Comparison of ENCODE assay signal across 20 cellular contexts in genomic region chr3:31125413-31126020, GRCh38.
DNase-seq lines count a peak whose midpoint lies in the region; ATAC-seq and TF ChIP-seq lines count a peak whose summit lies in the region.
"Had no signal": no experiment of that assay in that cellular context is flagged by ENCODE, and none has a peak within 500 bp of the region (broad histone marks: within the 10 kb centered on the region; RNA-seq: fewer than 3 reads in every experiment).

No MANE protein-coding gene starts in this region.

- no peaks in the 10 kb centered on the region; the same call in 1 of the 2 replicates for H3K4me1 ChIP-seq in H9 (ENCODE audit: insufficient read depth, low read length)
- peaks cover 2% of the 10 kb centered on the region for H3K4me1 ChIP-seq in mesendoderm (ENCODE audit: control insufficient read depth, low read depth, low read length)
- H3K4me1 ChIP-seq in trophoblast cell (ENCODE audit: control insufficient read depth in 1 of 2, insufficient read depth in 2 of 2, low read length in 2 of 2), result peaks cover 3 to 4% of the 10 kb centered on the region in 2 experiments
- no peaks in the 10 kb centered on the region for H3K4me1 ChIP-seq in tibial nerve
- H3K4me1 ChIP-seq: BE2C had no signal

- H2BK12ac ChIP-seq in H9 (ENCODE audit: insufficient read length, low read depth, low read length) (no peak overlapping the region), trophoblast cell (ENCODE audit: low read length) (no peak overlapping the region)

- H3K4me3 ChIP-seq in mesendoderm (ENCODE audit: low read length), result no peak overlapping the region
- no peak overlapping the region for H3K4me3 ChIP-seq in trophoblast cell (ENCODE audit: low read depth, low read length)
- no peak overlapping the region for H3K4me3 ChIP-seq in tibial nerve
- H3K4me3 ChIP-seq: BLaER1 treated with 17β-estradiol and CSF1 and Interleukin-3, amounts not matched to agents 10 nM and 100 nM had no signal

- no peak overlapping the region for H3K27ac ChIP-seq in H9 (ENCODE audit: insufficient read length, low read depth, low read length)
- peak overlapping the region; percentile 33 for H3K27ac ChIP-seq in mesendoderm (ENCODE audit: low read depth, low read length)
- peak overlapping the region; percentile 74 for H3K27ac ChIP-seq in trophoblast cell (ENCODE audit: low read depth, low read length)
- no peak overlapping the region for H3K27ac ChIP-seq in tibial nerve
- H3K27ac ChIP-seq: BLaER1 treated with 17β-estradiol and CSF1 and Interleukin-3, amounts not matched to agents 10 nM and 100 nM had no signal

- no peak overlapping the region for H3K9ac ChIP-seq in H9 (ENCODE audit: extremely low read depth, insufficient read length, low read length)
- H3K9ac ChIP-seq in mesendoderm (ENCODE audit: low read length), result no peak overlapping the region
- no peak overlapping the region for H3K9ac ChIP-seq in trophoblast cell (ENCODE audit: low read length)
- H3K9ac ChIP-seq: BLaER1 treated with 17β-estradiol and CSF1 and Interleukin-3, amounts not matched to agents 10 nM and 100 nM had no signal

- no peak overlapping the region for H3K18ac ChIP-seq in H9 (ENCODE audit: insufficient read length, low read depth, low read length)
- no peak overlapping the region for H3K18ac ChIP-seq in mesendoderm (ENCODE audit: low read length)
- H3K18ac ChIP-seq in trophoblast cell (ENCODE audit: low read length), result no peak overlapping the region

- CTCF ChIA-PET in WTC11 (lab: Charles Lee), result interaction anchor here (0.9 kb wide), 2 partner anchors 85 to 357 kb away, joined by 3 to 5 read pairs; no protein-coding TSS in a partner anchor

- no peak for TF ChIP-seq POLR2A in tibial nerve (IDR thresholded peaks at IDR 0.05)

- no peaks in the 10 kb centered on the region for H3K23me2 ChIP-seq in H9 (ENCODE audit: insufficient read length, low read depth, low read length, poor library complexity, severe bottlenecking)

- H3K9me3 Mint-ChIP-seq in H9 (peaks cover 16 to 20% of the 10 kb centered on the region in 2 experiments), WTC11 (peaks cover 28% of the 10 kb centered on the region)

- H4K8ac ChIP-seq in H9 (replicated peaks; ENCODE audit: insufficient read length, low read depth, low read length), result no peak overlapping the region
- no peak overlapping the region for H4K8ac ChIP-seq in mesendoderm (ENCODE audit: low read depth, low read length)
- H4K8ac ChIP-seq in trophoblast cell (ENCODE audit: low read depth, low read length), result no peak overlapping the region

- TF ChIP-seq CTCF in H9 (conservative IDR thresholded peaks at IDR 0.05) (no peak), WTC11 (IDR thresholded peaks at IDR 0.05) (no peak), tibial nerve (IDR thresholded peaks at IDR 0.05) (no peak)

- H2AK5ac ChIP-seq in H9 (ENCODE audit: insufficient read length, low read length) (no peak overlapping the region), mesendoderm (ENCODE audit: low read length) (no peak overlapping the region), trophoblast cell (ENCODE audit: low read length) (no peak overlapping the region)

- TF ChIP-seq EP300 in tibial nerve (IDR thresholded peaks at IDR 0.05), result no peak

- H3K79me1 ChIP-seq in H9 (ENCODE audit: insufficient read depth, low read depth, low read length, poor library complexity, severe bottlenecking) (no peaks in the 10 kb centered on the region), mesendoderm (ENCODE audit: low read length) (no peaks in the 10 kb centered on the region), trophoblast cell (ENCODE audit: low read length) (peaks cover 4% of the 10 kb centered on the region)

- H4K5ac ChIP-seq in H9 (ENCODE audit: insufficient read length, low read depth, low read length) (no peak overlapping the region), mesendoderm (ENCODE audit: low read length) (no peak overlapping the region)

- H3K9me3 ChIP-seq in H9 (ENCODE audit: control insufficient read depth, low read depth, low read length) (no peaks in the 10 kb centered on the region), trophoblast cell (ENCODE audit: insufficient read depth, low read depth, low read length) (no peaks in the 10 kb centered on the region), tibial nerve (no peaks in the 10 kb centered on the region)
- H3K9me3 ChIP-seq: BE2C had no signal

- H2BK15ac ChIP-seq in H9 (ENCODE audit: low read depth, low read length) (no peak overlapping the region), mesendoderm (replicated peaks; ENCODE audit: low read depth) (no peak overlapping the region)

- H3K36me3 Mint-ChIP-seq in H9 (ENCODE audit: insufficient read depth in 1 of 3, low read depth in 3 of 3) (peaks cover 5 to 22% (median 10%) of the 10 kb centered on the region in 3 experiments; a peak in 6 of 7 replicates), WTC11 (peaks cover 24% of the 10 kb centered on the region)
- H3K36me3 Mint-ChIP-seq: CD14-positive monocyte had no signal

- POLR2A ChIA-PET in WTC11 (lab: Charles Lee), result interaction anchor here (0.6 kb wide), 1 partner anchor 46 kb away, joined by 3 read pairs; no protein-coding TSS in a partner anchor

- H3K27me3 ChIP-seq in H9 (ENCODE audit: insufficient read depth, low read length) (no peaks in the 10 kb centered on the region), mesendoderm (ENCODE audit: insufficient read depth, low read length, poor library complexity) (no peaks in the 10 kb centered on the region), trophoblast cell (ENCODE audit: insufficient read depth, low read length) (no peaks in the 10 kb centered on the region), tibial nerve (no peaks in the 10 kb centered on the region)
- H3K27me3 ChIP-seq: BE2C; BLaER1 treated with 17β-estradiol and CSF1 and Interleukin-3, amounts not matched to agents 10 nM and 100 nM had no signal

- H3K23ac ChIP-seq in H9 (ENCODE audit: insufficient read length, low read depth, low read length) (no peak overlapping the region), mesendoderm (ENCODE audit: low read length) (no peak overlapping the region), trophoblast cell (ENCODE audit: low read length) (no peak overlapping the region)

- no peak overlapping the region for H2BK120ac ChIP-seq in H9 (ENCODE audit: low read depth, low read length, poor library complexity, severe bottlenecking)
- no peak overlapping the region for H2BK120ac ChIP-seq in mesendoderm (ENCODE audit: low read depth, low read length)
- H2BK120ac ChIP-seq in trophoblast cell (ENCODE audit: insufficient read depth, low read length, poor library complexity), result no peak overlapping the region

- H3K36me3 ChIP-seq in mesendoderm (ENCODE audit: control insufficient read depth, insufficient read depth, low read length) (no peaks in the 10 kb centered on the region), trophoblast cell (ENCODE audit: control insufficient read depth in 1 of 2, insufficient read depth in 2 of 2, low read length in 2 of 2) (no peaks in the 10 kb centered on the region), tibial nerve (no peaks in the 10 kb centered on the region)
- H3K36me3 ChIP-seq: BE2C; BLaER1 treated with 17β-estradiol and CSF1 and Interleukin-3, amounts not matched to agents 10 nM and 100 nM had no signal

- no peak overlapping the region for H3T11ph ChIP-seq in H9 (ENCODE audit: low read length)

- WGBS in H9 (ENCODE audit: extremely low coverage, insufficient read length, low lambda C conversion rate), result no CpG with 5 or more reads among the region's 4 CpGs
- no CpG with 5 or more reads among the region's 4 CpGs for WGBS in mesendoderm (ENCODE audit: extremely low coverage, insufficient coverage, low lambda C conversion rate)
- WGBS in trophoblast cell (ENCODE audit: extremely low coverage, insufficient coverage, insufficient read length), result no CpG with 5 or more reads among the region's 4 CpGs
- 91 to 99% methylated on average over 4 of the region's 4 CpGs for WGBS in tibial nerve, 2 donors

- H3K4me3 Mint-ChIP-seq in H9 (no peak overlapping the region), WTC11 (no peak overlapping the region)
- H3K4me3 Mint-ChIP-seq: CD14-positive monocyte; CD4-positive, alpha-beta T cell; CD8-positive, alpha-beta memory T cell had no signal

- H2BK20ac ChIP-seq in H9 (ENCODE audit: low read depth, low read length, poor library complexity, severe bottlenecking), result no peak overlapping the region

- DNase-seq in H9 (no peak), WTC11 (ENCODE audit: low spot score) (no peak), mesendoderm (peak; percentile 87), trophoblast cell (no peak), tibial nerve (ENCODE audit: low spot score in 2 of 2) (no peak), AG20443 (ENCODE audit: low spot score) (no peak)
- DNase-seq: AML-193; BE2C; CD4-positive, alpha-beta T cell; CD8-positive, alpha-beta memory T cell; DMS 273 treated with DMSO at 0.1 percent for 48 hours; DMS79; EL; GF-D8; H7 had no signal

- no peaks in the 10 kb centered on the region for H4K20me1 ChIP-seq in H9 (ENCODE audit: control insufficient read depth, insufficient read depth, insufficient read length)
- H4K20me1 ChIP-seq: BLaER1 treated with 17β-estradiol and CSF1 and Interleukin-3, amounts not matched to agents 10 nM and 100 nM had no signal

- no peak overlapping the region for H3K14ac ChIP-seq in H9 (ENCODE audit: insufficient read depth, low read length)
- H3K14ac ChIP-seq in trophoblast cell (ENCODE audit: low read length), result no peak overlapping the region

- no peak overlapping the region for H2AFZ ChIP-seq in H9 (ENCODE audit: low read length)
- H2AFZ ChIP-seq in trophoblast cell (ENCODE audit: insufficient read depth, low read length, poor library complexity), result no peak overlapping the region

- H3K56ac ChIP-seq in H9 (ENCODE audit: insufficient read length, low read depth, low read length) (no peak overlapping the region), mesendoderm (ENCODE audit: low read length) (no peak overlapping the region)

- H3K4ac ChIP-seq in H9 (ENCODE audit: low read depth, low read length) (no peak overlapping the region), mesendoderm (ENCODE audit: low read depth, low read length) (no peak overlapping the region), trophoblast cell (ENCODE audit: low read depth, low read length) (no peak overlapping the region)

- ATAC-seq in WTC11, result peak; percentile 67
- no peak for ATAC-seq in HG03045 (IDR thresholded peaks at IDR 0.05; ENCODE audit: unreplicated experiment)
- no peak for ATAC-seq in GM18873 (IDR thresholded peaks at IDR 0.05; ENCODE audit: low FRiP score, unreplicated experiment)
- ATAC-seq: HCT116 had no signal

- H3K4me2 ChIP-seq in H9 (ENCODE audit: insufficient read depth, insufficient read length, low read length) (no peak overlapping the region), mesendoderm (ENCODE audit: low read length) (no peak overlapping the region), trophoblast cell (ENCODE audit: low read length) (no peak overlapping the region)
- H3K4me2 ChIP-seq: BLaER1 treated with 17β-estradiol and CSF1 and Interleukin-3, amounts not matched to agents 10 nM and 100 nM had no signal

- no peak overlapping the region for H4K12ac ChIP-seq in trophoblast cell (ENCODE audit: low read depth, low read length)

- no peaks in the 10 kb centered on the region for H3K79me2 ChIP-seq in H9 (ENCODE audit: insufficient read depth, low read length)
- H3K79me2 ChIP-seq in mesendoderm (ENCODE audit: control insufficient read depth, insufficient read depth, low read length), result no peaks in the 10 kb centered on the region
- no peaks in the 10 kb centered on the region for H3K79me2 ChIP-seq in trophoblast cell (ENCODE audit: control insufficient read depth, insufficient read depth, low read length, poor library complexity)

- H2BK5ac ChIP-seq in H9 (ENCODE audit: insufficient read length, low read length), result no peak overlapping the region
- no peak overlapping the region for H2BK5ac ChIP-seq in mesendoderm (ENCODE audit: low read length)
- no peak overlapping the region for H2BK5ac ChIP-seq in trophoblast cell (ENCODE audit: low read depth, low read length, poor library complexity)

- H3K27ac Mint-ChIP-seq in H9, result peak overlapping the region in 2 of 3 experiments; percentile 76 to 92; a peak in 3 of 7 replicates
- H3K27ac Mint-ChIP-seq in WTC11, result peak overlapping the region; percentile 67; the same call in 1 of the 2 replicates
- H3K27ac Mint-ChIP-seq: CD4-positive, alpha-beta T cell; CD8-positive, alpha-beta memory T cell had no signal

- H3K4me1 Mint-ChIP-seq in H9 (peaks cover 35 to 41% of the 10 kb centered on the region in 2 experiments), WTC11 (peaks cover 38% of the 10 kb centered on the region)
- H3K4me1 Mint-ChIP-seq: CD14-positive monocyte; CD8-positive, alpha-beta memory T cell had no signal

- H3K27me3 Mint-ChIP-seq in H9 (ENCODE audit: low read depth) (peaks cover 3% of the 10 kb centered on the region), WTC11 (ENCODE audit: low read depth) (no peaks in the 10 kb centered on the region)
- H3K27me3 Mint-ChIP-seq: CD4-positive, alpha-beta T cell had no signal

- H4K91ac ChIP-seq in H9 (ENCODE audit: insufficient read length, low read depth, low read length), result no peak overlapping the region
- H4K91ac ChIP-seq in trophoblast cell (ENCODE audit: low read depth, low read length), result no peak overlapping the region

Comparison
In these comparisons a context has a peak if more than half of its experiments do, and no peak if none do; other contexts are left out.
1. H3K27ac ChIP-seq: peak in mesendoderm (single experiment) and trophoblast cell (single experiment); none in H9 (single experiment) and tibial nerve (0 of 4).